ENCODE assay signal across 1 cellular context in the genomic region with DNA sequence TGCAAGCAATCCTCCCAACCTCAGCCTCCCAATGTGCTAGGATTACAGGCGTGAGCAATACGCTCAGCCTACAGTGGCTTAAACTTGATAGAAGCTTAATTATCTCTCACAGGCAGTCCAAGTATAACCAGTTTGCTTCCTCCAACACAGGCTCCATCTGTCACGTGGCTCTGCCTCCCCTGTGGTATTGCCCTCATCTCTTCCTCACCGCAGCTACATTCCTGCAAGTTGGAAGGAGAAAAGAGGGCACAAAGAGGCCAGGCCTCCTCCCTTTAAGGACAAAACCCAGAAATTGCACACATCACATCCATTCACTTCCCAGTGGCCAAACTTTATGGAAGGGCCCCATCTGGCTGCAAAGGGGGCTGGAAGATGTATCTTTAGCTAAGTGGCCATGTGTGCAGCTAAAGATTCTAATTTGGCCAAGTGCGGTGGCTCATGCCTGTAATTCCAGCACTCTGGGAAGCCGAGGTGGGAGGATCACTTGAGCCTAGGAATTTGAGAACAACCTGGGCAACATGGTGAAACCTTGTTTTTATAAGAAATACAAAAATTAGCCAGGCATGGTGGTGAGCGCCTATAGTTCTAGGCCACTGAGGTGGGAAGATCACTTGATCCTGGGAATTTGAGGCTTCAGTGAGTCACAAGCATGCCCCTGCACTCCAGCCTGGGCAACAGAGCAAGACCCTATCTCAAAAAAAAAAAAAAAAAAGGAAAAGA.
TF ChIP-seq lines count a peak whose summit lies in the region.

No MANE protein-coding gene starts in this region.

TF ChIP-seq in K562, 482 proteins besides CTCF, POLR2A, EP300 and RAD21 (continued from another document):
- TF ChIP-seq, protein P1, sequence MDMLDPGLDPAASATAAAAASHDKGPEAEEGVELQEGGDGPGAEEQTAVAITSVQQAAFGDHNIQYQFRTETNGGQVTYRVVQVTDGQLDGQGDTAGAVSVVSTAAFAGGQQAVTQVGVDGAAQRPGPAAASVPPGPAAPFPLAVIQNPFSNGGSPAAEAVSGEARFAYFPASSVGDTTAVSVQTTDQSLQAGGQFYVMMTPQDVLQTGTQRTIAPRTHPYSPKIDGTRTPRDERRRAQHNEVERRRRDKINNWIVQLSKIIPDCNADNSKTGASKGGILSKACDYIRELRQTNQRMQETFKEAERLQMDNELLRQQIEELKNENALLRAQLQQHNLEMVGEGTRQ (CRISPR knock-in tag; IDR thresholded peaks at IDR 0.05), result peak; percentile 28
- TF ChIP-seq TSC22D4 (tag; IDR thresholded peaks at IDR 0.05), result no peak
- TF ChIP-seq, protein P2, sequence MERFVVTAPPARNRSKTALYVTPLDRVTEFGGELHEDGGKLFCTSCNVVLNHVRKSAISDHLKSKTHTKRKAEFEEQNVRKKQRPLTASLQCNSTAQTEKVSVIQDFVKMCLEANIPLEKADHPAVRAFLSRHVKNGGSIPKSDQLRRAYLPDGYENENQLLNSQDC (CRISPR knock-in tag; IDR thresholded peaks at IDR 0.05), result no peak
- TF ChIP-seq POLR2H (tag; IDR thresholded peaks at IDR 0.05; ENCODE audit: low read depth), result no peak
- no peak for TF ChIP-seq ZNF324 (CRISPR knock-in tag; IDR thresholded peaks at IDR 0.05)
